Comparison of ENCODE assay signal across 9 cellular contexts in genomic region chr19:46824887-46825730, GRCh38. TPM values are rescaled to one million over a fixed set of nuclear protein-coding genes. Genes with fewer than 3 reads are reported as not detected.
A peak's percentile ranks its signal among the peaks of the same experiment; 100 is the strongest.
DNase-seq lines count a peak whose midpoint lies in the region; ATAC-seq and TF ChIP-seq lines count a peak whose summit lies in the region.
"Had no signal": no experiment of that assay in that cellular context is flagged by ENCODE, and none has a peak within 500 bp of the region (broad histone marks: within the 10 kb centered on the region; RNA-seq: fewer than 3 reads in every experiment).

No MANE protein-coding gene starts in this region.

- H3K79me2 ChIP-seq in PC-3 (ENCODE audit: low read length) (no peaks in the 10 kb centered on the region), hepatocyte (no peaks in the 10 kb centered on the region)

- no peaks in the 10 kb centered on the region for H3K27me3 ChIP-seq in PC-3 (ENCODE audit: low read length)
- no peaks in the 10 kb centered on the region for H3K27me3 ChIP-seq in left ventricle myocardium inferior (ENCODE audit: low read depth)
- no peaks in the 10 kb centered on the region for H3K27me3 ChIP-seq in hepatocyte

- H3K4me3 ChIP-seq in PC-3 (ENCODE audit: low read length) (no peak overlapping the region), left ventricle myocardium inferior (no peak overlapping the region), hepatocyte (no peak overlapping the region)

- TF ChIP-seq CTCF in PC-3 (conservative IDR thresholded peaks at IDR 0.05; ENCODE audit: low read depth, low read length), result no peak; the same call in 1 of the 2 replicates
- TF ChIP-seq CTCF in left ventricle myocardium inferior (IDR thresholded peaks at IDR 0.05; ENCODE audit: borderline replicate concordance), result no peak
- TF ChIP-seq CTCF in hepatocyte (IDR thresholded peaks at IDR 0.05; ENCODE audit: poor library complexity), result no peak

- H3K9me2 ChIP-seq in PC-3 (replicated peaks; ENCODE audit: low read length), result no peaks in the 10 kb centered on the region
- no peaks in the 10 kb centered on the region for H3K9me2 ChIP-seq in hepatocyte (replicated peaks; ENCODE audit: insufficient read depth)

- H3K4me2 ChIP-seq in PC-3 (ENCODE audit: low read length) (peak overlapping the region; percentile 37; the same call in 1 of the 2 replicates), hepatocyte (no peak overlapping the region)

- intact Hi-C loops in PC-3 (cut with micrococcal nuclease), result loop anchor here (5.0 kb wide), 1 partner anchor 38 kb away; the partner anchor contains the start of gene SLC1A5
- intact Hi-C loops in left ventricle myocardium inferior (cut with micrococcal nuclease), result no loop called here

- H3K36me3 ChIP-seq in PC-3 (ENCODE audit: low read depth, low read length), result no peaks in the 10 kb centered on the region
- H3K36me3 ChIP-seq in left ventricle myocardium inferior, result no peaks in the 10 kb centered on the region
- no peaks in the 10 kb centered on the region for H3K36me3 ChIP-seq in hepatocyte (replicated peaks; ENCODE audit: insufficient read depth, low read depth)

- H3K4me1 ChIP-seq in PC-3 (ENCODE audit: insufficient read depth, low read length), result peaks cover 25% of the 10 kb centered on the region
- peaks cover 13% of the 10 kb centered on the region for H3K4me1 ChIP-seq in left ventricle myocardium inferior
- H3K4me1 ChIP-seq in hepatocyte (ENCODE audit: insufficient read depth), result peaks cover 27% of the 10 kb centered on the region

- peaks cover 52% of the 10 kb centered on the region for H3K4me1 Mint-ChIP-seq in stimulated activated naive CD8-positive, alpha-beta T cell treated with anti-CD3 and anti-CD28 coated beads, Interleukin-15, Interleukin-2, amounts not matched to agents 100 ng/mL and 50 ng/mL, for 24 hours (ENCODE audit: low read depth)

- H3K4me3 Mint-ChIP-seq in stimulated activated naive CD8-positive, alpha-beta T cell treated with anti-CD3 and anti-CD28 coated beads, Interleukin-15, Interleukin-2, amounts not matched to agents 100 ng/mL and 50 ng/mL, for 24 hours, result no peak overlapping the region

- H3K9ac ChIP-seq in PC-3 (ENCODE audit: low read length), result no peak overlapping the region

- H3K9me3 ChIP-seq in PC-3 (ENCODE audit: low read length) (no peaks in the 10 kb centered on the region), left ventricle myocardium inferior (replicated peaks) (no peaks in the 10 kb centered on the region), hepatocyte (ENCODE audit: low read depth) (no peaks in the 10 kb centered on the region)

- H3F3A ChIP-seq in PC-3 (ENCODE audit: low read length, unreplicated experiment), result no peaks in the 10 kb centered on the region

- H2AFZ ChIP-seq in PC-3 (ENCODE audit: low read length), result no peak overlapping the region
- H2AFZ ChIP-seq in hepatocyte, result no peak overlapping the region

- H3K27me3 Mint-ChIP-seq in stimulated activated naive CD8-positive, alpha-beta T cell treated with anti-CD3 and anti-CD28 coated beads, Interleukin-15, Interleukin-2, amounts not matched to agents 100 ng/mL and 50 ng/mL, for 24 hours, result no peaks in the 10 kb centered on the region

- no peak for DNase-seq in stimulated activated naive CD8-positive, alpha-beta T cell treated with anti-CD3 and anti-CD28 coated beads, Interleukin-15, Interleukin-2, amounts not matched to agents 100 U/mL and 50 U/mL, for 24 hours
- DNase-seq in PC-3 (no peak), left ventricle myocardium inferior (no peak), RPMI8226 (no peak), glomerular visceral epithelial cell (ENCODE audit: extremely low spot score) (no peak), hepatocyte (ENCODE audit: low spot score) (no peak)
- DNase-seq: SHP77 treated with DMSO at 0.1 percent for 48 hours had no signal

- no TSS peak for BruUV-seq in PC-3 (replicated peaks; lab: Mats Ljungman, UMichigan)

- no peaks in the 10 kb centered on the region for H3K9me3 Mint-ChIP-seq in stimulated activated naive CD8-positive, alpha-beta T cell treated with anti-CD3 and anti-CD28 coated beads, Interleukin-15, Interleukin-2, amounts not matched to agents 100 ng/mL and 50 ng/mL, for 24 hours

- H3K36me3 Mint-ChIP-seq in stimulated activated naive CD8-positive, alpha-beta T cell treated with anti-CD3 and anti-CD28 coated beads, Interleukin-15, Interleukin-2, amounts not matched to agents 100 ng/mL and 50 ng/mL, for 24 hours (ENCODE audit: low read depth), result no peaks in the 10 kb centered on the region

- peak overlapping the region; percentile 15 for H3K27ac Mint-ChIP-seq in stimulated activated naive CD8-positive, alpha-beta T cell treated with anti-CD3 and anti-CD28 coated beads, Interleukin-15, Interleukin-2, amounts not matched to agents 100 ng/mL and 50 ng/mL, for 24 hours

- no peak for ATAC-seq in stimulated activated naive CD8-positive, alpha-beta T cell treated with anti-CD3 and anti-CD28 coated beads, Interleukin-15, Interleukin-2, amounts not matched to agents 100 U/mL and 50 U/mL, for 24 hours
- ATAC-seq in PC-3 (no peak), HG03520 (IDR thresholded peaks at IDR 0.05; ENCODE audit: unreplicated experiment) (no peak)

- no peak overlapping the region for H3K27ac ChIP-seq in PC-3 (ENCODE audit: low read length)
- H3K27ac ChIP-seq in left ventricle myocardium inferior (replicated peaks), result peak overlapping the region; percentile 34
- no peak overlapping the region for H3K27ac ChIP-seq in hepatocyte

- 94% methylated on average over 21 of the region's 21 CpGs for WGBS in hepatocyte (ENCODE audit: low lambda C conversion rate, missing lambda C conversion rate)

- POLR2A ChIA-PET in PC-3 (lab: Charles Lee; ENCODE audit: unreplicated experiment), result no interaction called here

- CTCF ChIA-PET in PC-3 (lab: Charles Lee), result no interaction called here

- no peaks in the 10 kb centered on the region for H4K20me1 ChIP-seq in PC-3 (ENCODE audit: low read length)
- H4K20me1 ChIP-seq in hepatocyte (ENCODE audit: insufficient read depth, poor library complexity, severe bottlenecking), result no peaks in the 10 kb centered on the region

RNA-seq across cellular contexts. Expression of gene AP2S1, which starts 25.5 kb away (rescaled TPM):
- total RNA-seq in PC-3 (2014; rRNA removed) (245 and 330 TPM in 2 replicates), left ventricle myocardium inferior (87.3 TPM), hepatocyte (109 and 129 TPM in 2 replicates)
- 349 and 392 TPM in 2 replicates for polyA plus RNA-seq in hepatocyte

RNA-seq across cellular contexts. Expression of gene ARHGAP35, which starts 35.7 kb away (rescaled TPM):
- 23.6 and 31.2 TPM in 2 replicates for total RNA-seq in PC-3 (2014; rRNA removed)
- 75.4 TPM for total RNA-seq in left ventricle myocardium inferior
- 44.3 and 48.1 TPM in 2 replicates for total RNA-seq in hepatocyte
- polyA plus RNA-seq in hepatocyte, result 11.5 and 18.6 TPM in 2 replicates

RNA-seq across cellular contexts. Expression of gene SLC1A5, which starts 36.7 kb away (rescaled TPM):
- total RNA-seq in PC-3 (2014; rRNA removed) (97.4 and 117 TPM in 2 replicates), left ventricle myocardium inferior (5.9 TPM), hepatocyte (84.6 and 87.9 TPM in 2 replicates)
- polyA plus RNA-seq in hepatocyte, result 171 and 176 TPM in 2 replicates

Comparison
In these comparisons a context has a peak if more than half of its experiments do, and no peak if none do; other contexts are left out.
1. RNA of gene SLC1A5, which starts 36.7 kb away (total RNA-seq): 97.4 to 117 TPM in PC-3 and 84.6 to 87.9 TPM in hepatocyte; 5.9 TPM in left ventricle myocardium inferior (single experiment); every median in the first group is over 10 times any median in the second.